In the genomic region with DNA sequence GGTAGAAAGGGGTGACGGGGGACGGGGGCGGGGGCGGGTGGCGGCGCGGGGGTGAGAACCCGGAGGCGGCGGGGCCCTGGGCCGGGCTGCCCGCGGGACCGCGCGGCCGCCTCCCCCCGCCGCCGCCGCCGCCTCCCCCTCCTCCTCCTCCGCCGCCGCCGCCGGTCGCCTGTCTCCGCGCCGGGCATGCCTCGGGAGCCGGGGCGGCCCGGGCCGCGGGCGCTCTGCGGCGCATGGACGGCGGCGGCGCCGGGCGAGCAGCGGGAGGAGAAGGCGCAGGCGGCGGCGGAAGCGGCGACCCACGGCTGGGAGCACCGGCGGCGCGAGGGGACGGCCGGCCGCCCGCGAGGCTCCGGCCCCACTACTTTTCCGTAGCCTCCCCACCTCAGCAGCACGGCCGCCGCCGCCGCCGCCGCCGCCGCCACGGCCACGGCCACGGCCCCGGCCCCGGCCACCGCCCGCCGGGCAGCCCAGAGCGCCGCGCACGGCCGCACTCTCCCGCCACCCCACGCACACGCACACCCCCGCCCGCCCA, we compare ENCODE assay signal across 8 cellular contexts. TPM values are rescaled to one million over a fixed set of nuclear protein-coding genes. Genes with fewer than 3 reads are reported as not detected.
A peak's percentile ranks its signal among the peaks of the same experiment; 100 is the strongest.
DNase-seq lines count a peak whose midpoint lies in the region; ATAC-seq and TF ChIP-seq lines count a peak whose summit lies in the region.

TSS of gene NPAS3 (plus strand) at position 161 of the 535 bp plus-strand sequence.

- peak within 1 kb of the TSS in 2 of 7 donors; percentile 1 to 16 for H3K27ac Mint-ChIP-seq in CD14-positive monocyte
- peak within 1 kb of the TSS; percentile 88 for H3K27ac Mint-ChIP-seq in GM23338
- H3K27ac Mint-ChIP-seq in activated T-helper 17 cell treated with anti-CD3 and anti-CD28 coated beads, Interleukin-2, amount 50 U/mL, for 72 hours = no peak within 1 kb of the TSS

- H3K4me3 Mint-ChIP-seq in CD14-positive monocyte (peak within 1 kb of the TSS; percentile 78 to 97), GM23338 (peak within 1 kb of the TSS; percentile 90)
- H3K4me3 Mint-ChIP-seq in activated T-helper 17 cell treated with anti-CD3 and anti-CD28 coated beads, Interleukin-2, amount 50 U/mL, for 72 hours = peak within 1 kb of the TSS; percentile 77

- H3K4me3 ChIP-seq in GM23338 (peak within 1 kb of the TSS; percentile 80), sigmoid colon (peak within 1 kb of the TSS; percentile 54 to 88 (median 71)), Karpas-422 (ENCODE audit: low read length) (no peak within 1 kb of the TSS)

- H3K9me3 Mint-ChIP-seq in CD14-positive monocyte = peaks cover 0 to 17% (median 10%) of the 10 kb centered on the region in 7 donors
- H3K9me3 Mint-ChIP-seq in GM23338 = peaks cover 3% of the 10 kb centered on the region; the same call in 2 of the 3 replicates
- H3K9me3 Mint-ChIP-seq in activated T-helper 17 cell treated with anti-CD3 and anti-CD28 coated beads, Interleukin-2, amount 50 U/mL, for 72 hours = no peaks in the 10 kb centered on the region

- H3K4me1 ChIP-seq in GM23338 (ENCODE audit: insufficient read depth) (peaks cover 38% of the 10 kb centered on the region), sigmoid colon (peaks cover 0 to 32% (median 25%) of the 10 kb centered on the region in 4 donors), Karpas-422 (ENCODE audit: low read length) (no peaks in the 10 kb centered on the region)

- TF ChIP-seq EP300 in sigmoid colon (IDR thresholded peaks at IDR 0.05) = no peak

- peaks cover 75% of the 10 kb centered on the region for H3K27me3 ChIP-seq in GM23338 (ENCODE audit: insufficient read depth)
- H3K27me3 ChIP-seq in sigmoid colon = peaks cover 0 to 13% (median 0%) of the 10 kb centered on the region in 3 donors
- H3K27me3 ChIP-seq in Karpas-422 (ENCODE audit: low read length) = no peaks in the 10 kb centered on the region

- no peak for TF ChIP-seq POLR2A in sigmoid colon (IDR thresholded peaks at IDR 0.05)

- H3K79me2 ChIP-seq in GM23338 (replicated peaks; ENCODE audit: insufficient read depth) = no peaks in the 10 kb centered on the region
- H3K79me2 ChIP-seq in Karpas-422 (ENCODE audit: low read length) = no peaks in the 10 kb centered on the region

- H3K9me2 ChIP-seq in GM23338 (ENCODE audit: insufficient read depth) (no peaks in the 10 kb centered on the region), Karpas-422 (replicated peaks; ENCODE audit: insufficient read depth, low read length) (no peaks in the 10 kb centered on the region)

- 0 out of 2 replicates have a peak, but pooled peaks cover 12% of the 10 kb centered on the region for H3F3A ChIP-seq in GM23338 (replicated peaks; ENCODE audit: low read depth)

- DNase-seq in CD14-positive monocyte (ENCODE audit: low spot score) (no peak), GM23338 (ENCODE audit: low spot score) (peak; percentile 30), left ventricle myocardium superior (peak; percentile 59), sigmoid colon (no peak), NOMO-1 treated with DMSO at 0.1 percent for 48 hours (lab: John Stamatoyannopoulos, UW; ENCODE audit: unreplicated experiment) (no peak), Kasumi-1 (lab: John Stamatoyannopoulos, UW) (no peak), Karpas-422 (no peak)

- TF ChIP-seq CTCF in CD14-positive monocyte (IDR thresholded peaks at IDR 0.05) (no peak), GM23338 (conservative IDR thresholded peaks at IDR 0.05; ENCODE audit: low read depth in 2 of 2) (no peak), sigmoid colon (IDR thresholded peaks at IDR 0.05) (no peak)

- peaks cover 19% of the 10 kb centered on the region for H3K4me1 Mint-ChIP-seq in CD14-positive monocyte
- peaks cover 40% of the 10 kb centered on the region for H3K4me1 Mint-ChIP-seq in GM23338
- peaks cover 3% of the 10 kb centered on the region for H3K4me1 Mint-ChIP-seq in activated T-helper 17 cell treated with anti-CD3 and anti-CD28 coated beads, Interleukin-2, amount 50 U/mL, for 72 hours

- H4K20me1 ChIP-seq in GM23338 (replicated peaks; ENCODE audit: insufficient read depth) (peaks cover 3% of the 10 kb centered on the region; the same call in 1 of the 2 replicates), Karpas-422 (ENCODE audit: insufficient read depth, low read depth, low read length) (no peaks in the 10 kb centered on the region)

- intact Hi-C loops in CD14-positive monocyte (cut with micrococcal nuclease) (no loop called here), left ventricle myocardium superior (cut with micrococcal nuclease) (no loop called here), sigmoid colon (cut with DNase I) (loop anchor here (2.0 to 5.0 kb wide), 3 partner anchors 42 to 854 kb away; no protein-coding TSS in a partner anchor)

- H3K9ac ChIP-seq in Karpas-422 (ENCODE audit: low read length) = no peak within 1 kb of the TSS

- WGBS in sigmoid colon, 2 donors = 1% methylated on average over 89 to 90 of the region's 92 CpGs

- ATAC-seq in GM23338 = no peak
- ATAC-seq in activated T-helper 17 cell treated with anti-CD3 and anti-CD28 coated beads, Interleukin-2, amount 50 U/mL, for 72 hours (replicated peaks) = peak; percentile 15
- peak; percentile 46 for ATAC-seq in left ventricle myocardium superior

- peak within 1 kb of the TSS; percentile 97 for H3K4me2 ChIP-seq in GM23338
- no peak within 1 kb of the TSS for H3K4me2 ChIP-seq in Karpas-422 (ENCODE audit: low read depth, low read length, poor library complexity, severe bottlenecking)

- H3K36me3 Mint-ChIP-seq in CD14-positive monocyte = peaks cover 6% of the 10 kb centered on the region in 2 donors
- H3K36me3 Mint-ChIP-seq in GM23338 (ENCODE audit: low read depth) = no peaks in the 10 kb centered on the region; the same call in 2 of the 3 replicates
- peaks cover 13% of the 10 kb centered on the region for H3K36me3 Mint-ChIP-seq in activated T-helper 17 cell treated with anti-CD3 and anti-CD28 coated beads, Interleukin-2, amount 50 U/mL, for 72 hours (ENCODE audit: low read depth)

- peaks cover 67 to 83% (median 72%) of the 10 kb centered on the region in 3 donors for H3K27me3 Mint-ChIP-seq in CD14-positive monocyte (ENCODE audit: low read depth in 3 of 3)
- H3K27me3 Mint-ChIP-seq in GM23338 (ENCODE audit: insufficient read depth, low read depth, poor library complexity) = peaks cover 46% of the 10 kb centered on the region
- H3K27me3 Mint-ChIP-seq in activated T-helper 17 cell treated with anti-CD3 and anti-CD28 coated beads, Interleukin-2, amount 50 U/mL, for 72 hours = peaks cover 55% of the 10 kb centered on the region

- H3K27ac ChIP-seq in GM23338 (ENCODE audit: low read depth) (no peak within 1 kb of the TSS), sigmoid colon (peak within 1 kb of the TSS; percentile 90 to 98 (median 94)), Karpas-422 (ENCODE audit: low read length) (no peak within 1 kb of the TSS)

- H3K36me3 ChIP-seq in GM23338 (ENCODE audit: insufficient read depth) = no peaks in the 10 kb centered on the region
- no peaks in the 10 kb centered on the region for H3K36me3 ChIP-seq in sigmoid colon
- H3K36me3 ChIP-seq in Karpas-422 (ENCODE audit: insufficient read depth, low read length) = no peaks in the 10 kb centered on the region

- no peak within 1 kb of the TSS; the same call in 1 of the 2 replicates for H2AFZ ChIP-seq in GM23338
- H2AFZ ChIP-seq in Karpas-422 (ENCODE audit: low read length) = no peak within 1 kb of the TSS

- H3K9me3 ChIP-seq in sigmoid colon (no peaks in the 10 kb centered on the region), Karpas-422 (ENCODE audit: low read length) (peaks cover 3% of the 10 kb centered on the region)

TF ChIP-seq in GM23338, 12 proteins besides CTCF, POLR2A, EP300 and RAD21:
- TF ChIP-seq ZNF331 (CRISPR knock-in tag; IDR thresholded peaks at IDR 0.05; ENCODE audit: low read depth) (no peak), CREB1 (CRISPR knock-in tag; IDR thresholded peaks at IDR 0.05; ENCODE audit: low read depth) (no peak)

RNA-seq across cellular contexts. Expression of gene NPAS3, which starts in this region (rescaled TPM):
- polyA plus RNA-seq in CD14-positive monocyte (not detected), GM23338 (2016; fragmentation: Nextera tagmentation; extraction: Ambion mirVana) (0.17 and 0.19 TPM in 2 replicates), sigmoid colon (under 1 TPM in 1 of 3 donors, not detected in 2; 0.36 TPM)
- total RNA-seq in GM23338 (2014; rRNA removed; shearing (Covaris generic)) = 0.08 and 0.17 TPM in 2 replicates
- total RNA-seq in activated T-helper 17 cell treated with anti-CD3 and anti-CD28 coated beads, Interleukin-2, amount 50 U/mL, for 72 hours = not detected
- total RNA-seq in left ventricle myocardium superior (1.1 TPM), sigmoid colon (1 to 10 TPM; 3.2 to 6.4 (median 4.6) TPM)
- total RNA-seq in Karpas-422 (2014; rRNA removed; shearing (Covaris generic); ENCODE audit: low replicate concordance) = 1.6 and 6.9 TPM in 2 replicates

Comparison
In these comparisons a context has a peak if more than half of its experiments do, and no peak if none do; other contexts are left out.
1. Peak in DNase-seq, H3K4me3 ChIP-seq and H3K4me2 ChIP-seq in GM23338; RNA of the gene not detected or under 1 TPM.
2. Peak in ATAC-seq in activated T-helper 17 cell treated with anti-CD3 and anti-CD28 coated beads, Interleukin-2, amount 50 U/mL, for 72 hours; RNA of the gene not detected or under 1 TPM.
3. H3K27ac ChIP-seq: peak in sigmoid colon (4 of 4); none in GM23338 (single experiment) and Karpas-422 (single experiment).
4. Peak in every context shown above with its lines, with median percentiles within 50 percentile points of each other: H3K4me3 Mint-ChIP-seq.